ENCODE assay signal across 9 cellular contexts in genomic region chr5:66959668-66960067, GRCh38.
DNase-seq lines count a peak whose midpoint lies in the region; ATAC-seq and TF ChIP-seq lines count a peak whose summit lies in the region.
"Had no signal": no experiment of that assay in that cellular context is flagged by ENCODE, and none has a peak within 500 bp of the region (broad histone marks: within the 10 kb centered on the region; RNA-seq: fewer than 3 reads in every experiment).

No MANE protein-coding gene starts in this region.

- no peak overlapping the region for H3K9ac ChIP-seq in Loucy (ENCODE audit: low read depth, low read length, poor library complexity, severe bottlenecking)

- peak overlapping the region; percentile 18; the same call in 1 of the 2 replicates for H2AFZ ChIP-seq in Loucy (ENCODE audit: low read length)

- CTCF ChIA-PET in GM10248 (lab: Yijun Ruan, JAX), result interaction anchor here (1.1 kb wide), 1 partner anchor 17 kb away, joined by 3 read pairs; no protein-coding TSS in a partner anchor

- H3K4me1 ChIP-seq in Loucy (ENCODE audit: insufficient read depth, low read length, poor library complexity, severe bottlenecking) (no peaks in the 10 kb centered on the region), suprapubic skin (peaks cover 22% of the 10 kb centered on the region)

- H3K9me3 Mint-ChIP-seq in activated T-helper 2 cell treated with anti-CD3 and anti-CD28 coated beads, Interferon-gamma antibody, Interleukin-2, Interleukin-4, amounts not matched to agents 10 μg/mL and 5 μg/mL and 100 μg/mL, durations not matched to agents 14 hours and 24 hours and 36 hours, result no peaks in the 10 kb centered on the region

- H3K27ac ChIP-seq in layer of hippocampus (ENCODE audit: low read depth, low read length) (peak overlapping the region; percentile 48), suprapubic skin (peak overlapping the region; percentile 38)

- POLR2A ChIA-PET in GM10248 (lab: Yijun Ruan, JAX), result no interaction called here

- no peaks in the 10 kb centered on the region for H3K4me1 Mint-ChIP-seq in activated T-helper 2 cell treated with anti-CD3 and anti-CD28 coated beads, Interferon-gamma antibody, Interleukin-2, Interleukin-4, amounts not matched to agents 10 μg/mL and 5 μg/mL and 100 μg/mL, durations not matched to agents 14 hours and 24 hours and 36 hours (ENCODE audit: low read depth)

- no peaks in the 10 kb centered on the region for H3K79me2 ChIP-seq in Loucy (ENCODE audit: insufficient read depth, low read length)

- TF ChIP-seq EP300 in suprapubic skin (IDR thresholded peaks at IDR 0.05), result no peak

- ATAC-seq in HG03378 (IDR thresholded peaks at IDR 0.05; ENCODE audit: unreplicated experiment), result no peak

- in situ Hi-C loops in astrocyte of the spinal cord (cut with HindIII; ENCODE audit: low sequenced_read_pairs), result no loop called here

- H3K9me3 ChIP-seq in Loucy (ENCODE audit: insufficient read depth, low read depth, low read length) (no peaks in the 10 kb centered on the region), suprapubic skin (no peaks in the 10 kb centered on the region)

- H3K4me2 ChIP-seq in Loucy (ENCODE audit: low read depth, low read length, poor library complexity, severe bottlenecking), result no peak overlapping the region

- WGBS in suprapubic skin, result 38% methylated on average over 2 of the region's 2 CpGs

- DNase-seq in astrocyte of the spinal cord (ENCODE audit: low read depth, low spot score) (no peak), suprapubic skin (ENCODE audit: low spot score in 2 of 2) (no peak), GM10248 (ENCODE audit: extremely low spot score) (no peak)
- no peak for DNase-seq in activated T-helper 2 cell treated with anti-CD3 and anti-CD28 coated beads, Interferon-gamma antibody, Interleukin-2, Interleukin-4, amounts not matched to agents 10 μg/mL and 5 μg/mL and 100 μg/mL, durations not matched to agents 14 hours and 24 hours and 36 hours (ENCODE audit: low spot score)
- DNase-seq in activated T-cell treated with anti-CD3 and anti-CD28 coated beads, Interleukin-2, amount 50 U/mL, for 1 hour, result no peak
- DNase-seq: activated CD8-positive, alpha-beta memory T cell treated with anti-CD3 and anti-CD28 coated beads, Interleukin-2, amount 50 U/mL, for 48 hours had no signal

- no peak for TF ChIP-seq CTCF in Loucy (conservative IDR thresholded peaks at IDR 0.05; ENCODE audit: low read length)
- TF ChIP-seq CTCF in astrocyte of the spinal cord (IDR thresholded peaks at IDR 0.05; ENCODE audit: low read depth, low read length), result no peak
- no peak for TF ChIP-seq CTCF in suprapubic skin (IDR thresholded peaks at IDR 0.05)
- no peak for TF ChIP-seq CTCF in GM10248 (IDR thresholded peaks at IDR 0.05; ENCODE audit: control extremely low read depth, extremely low read depth, low read depth, missing control alignments)

- H3K27ac Mint-ChIP-seq in activated T-helper 2 cell treated with anti-CD3 and anti-CD28 coated beads, Interferon-gamma antibody, Interleukin-2, Interleukin-4, amounts not matched to agents 10 μg/mL and 5 μg/mL and 100 μg/mL, durations not matched to agents 14 hours and 24 hours and 36 hours, result no peak overlapping the region

- no peak for TF ChIP-seq POLR2A in suprapubic skin (IDR thresholded peaks at IDR 0.05)

- H3K4me3 Mint-ChIP-seq in activated T-helper 2 cell treated with anti-CD3 and anti-CD28 coated beads, Interferon-gamma antibody, Interleukin-2, Interleukin-4, amounts not matched to agents 10 μg/mL and 5 μg/mL and 100 μg/mL, durations not matched to agents 14 hours and 24 hours and 36 hours (ENCODE audit: low read depth), result no peak overlapping the region

- H3K4me3 ChIP-seq in Loucy (ENCODE audit: low read length, poor library complexity, severe bottlenecking), result no peak overlapping the region
- peak overlapping the region; percentile 56 for H3K4me3 ChIP-seq in astrocyte of the spinal cord (ENCODE audit: low read depth, low read length)
- H3K4me3 ChIP-seq in suprapubic skin, result peak overlapping the region; percentile 39

- no peaks in the 10 kb centered on the region for H3K36me3 Mint-ChIP-seq in activated T-helper 2 cell treated with anti-CD3 and anti-CD28 coated beads, Interferon-gamma antibody, Interleukin-2, Interleukin-4, amounts not matched to agents 10 μg/mL and 5 μg/mL and 100 μg/mL, durations not matched to agents 14 hours and 24 hours and 36 hours (ENCODE audit: low read depth)

- intact Hi-C loops in activated T-helper 2 cell treated with anti-CD3 and anti-CD28 coated beads, Interferon-gamma antibody, Interleukin-2, Interleukin-4, amounts not matched to agents 10 μg/mL and 5 μg/mL and 100 μg/mL, durations not matched to agents 14 hours and 24 hours and 36 hours (cut with micrococcal nuclease), result no loop called here

- H4K20me1 ChIP-seq in Loucy (ENCODE audit: insufficient read depth, low read length, poor library complexity, severe bottlenecking), result no peaks in the 10 kb centered on the region

- H3K27me3 ChIP-seq in Loucy (ENCODE audit: insufficient read depth, low read length, poor library complexity, severe bottlenecking), result no peaks in the 10 kb centered on the region
- no peaks in the 10 kb centered on the region for H3K27me3 ChIP-seq in layer of hippocampus (ENCODE audit: control insufficient read depth, insufficient read depth, low read length)
- no peaks in the 10 kb centered on the region for H3K27me3 ChIP-seq in suprapubic skin

- H3K9me2 ChIP-seq in Loucy (replicated peaks; ENCODE audit: low read depth, low read length), result no peaks in the 10 kb centered on the region

- peaks cover 7% of the 10 kb centered on the region for H3K27me3 Mint-ChIP-seq in activated T-helper 2 cell treated with anti-CD3 and anti-CD28 coated beads, Interferon-gamma antibody, Interleukin-2, Interleukin-4, amounts not matched to agents 10 μg/mL and 5 μg/mL and 100 μg/mL, durations not matched to agents 14 hours and 24 hours and 36 hours (ENCODE audit: low read depth)

- H3K36me3 ChIP-seq in Loucy (ENCODE audit: insufficient read depth, low read length) (no peaks in the 10 kb centered on the region), suprapubic skin (no peaks in the 10 kb centered on the region)

- no peaks in the 10 kb centered on the region for H3F3A ChIP-seq in Loucy (ENCODE audit: low read depth)
